10 cellular contexts compared by ENCODE assay signal in the genomic region with DNA sequence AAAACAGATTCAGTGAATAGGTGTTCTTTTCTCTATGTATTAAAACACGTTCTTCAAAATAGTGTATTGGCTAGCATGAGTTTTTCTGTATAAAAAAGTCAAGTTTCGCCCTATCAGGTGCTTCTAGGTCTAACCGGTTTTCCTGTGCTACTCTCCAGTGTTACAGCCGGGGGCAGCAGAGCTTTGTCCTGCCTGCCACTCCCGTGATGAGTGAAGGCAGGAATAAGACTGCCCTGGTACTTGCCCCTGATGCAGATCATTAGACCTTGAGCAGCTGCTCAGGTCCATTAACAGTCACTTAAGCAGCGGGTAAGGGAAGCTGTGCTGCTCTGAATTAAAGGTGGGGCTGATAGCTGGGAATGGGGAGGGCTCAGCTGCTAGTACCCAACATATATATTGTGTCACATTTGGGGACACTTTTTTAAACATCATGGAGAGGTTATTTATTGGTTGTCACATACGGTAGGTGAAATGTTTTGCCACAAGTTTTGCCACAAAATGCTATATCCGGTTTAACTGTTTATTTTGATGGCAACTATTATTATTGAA. TPM values are rescaled to one million over a fixed set of nuclear protein-coding genes. Genes with fewer than 3 reads are reported as not detected.
DNase-seq lines count a peak whose midpoint lies in the region; ATAC-seq and TF ChIP-seq lines count a peak whose summit lies in the region.
"Had no signal": no experiment of that assay in that cellular context is flagged by ENCODE, and none has a peak within 500 bp of the region (broad histone marks: within the 10 kb centered on the region; RNA-seq: fewer than 3 reads in every experiment).

No MANE protein-coding gene starts in this region.

- peaks cover 11% of the 10 kb centered on the region for H3K4me1 Mint-ChIP-seq in neural progenitor cell

- no peak overlapping the region for H3K27ac Mint-ChIP-seq in neural progenitor cell

- H3K27ac ChIP-seq in neural progenitor cell, result no peak overlapping the region

- ATAC-seq in HG03342 (IDR thresholded peaks at IDR 0.05; ENCODE audit: unreplicated experiment), result no peak
- ATAC-seq in HG03097 (IDR thresholded peaks at IDR 0.05; ENCODE audit: low FRiP score, unreplicated experiment), result no peak

- DNase-seq in ELF-1 (ENCODE audit: low read depth, low spot score) (peak; percentile 43), NCI-H345 treated with DMSO at 0.1 percent for 48 hours (lab: John Stamatoyannopoulos, UW; ENCODE audit: unreplicated experiment) (peak; percentile 65), cerebellar nuclear complex (lab: John Stamatoyannopoulos, UW) (peak; percentile 63 to 77), neural progenitor cell (ENCODE audit: low spot score) (peak; percentile 28), T-helper 9 cell (no peak)
- DNase-seq in activated effector memory CD4-positive, alpha-beta T cell treated with Interleukin-2 at 50 U/mL for 16 hours, result no peak
- DNase-seq: GOT3 had no signal

- no peaks in the 10 kb centered on the region for H3K36me3 ChIP-seq in neural progenitor cell

- peaks cover 8% of the 10 kb centered on the region for H3K9me3 ChIP-seq in neural progenitor cell (ENCODE audit: low read depth)

- H3K4me3 ChIP-seq in neural progenitor cell, result no peak overlapping the region

- H3F3A ChIP-seq in neural progenitor cell (ENCODE audit: low read depth), result no peaks in the 10 kb centered on the region

- peak; percentile 38 for TF ChIP-seq CTCF in neural progenitor cell (IDR thresholded peaks at IDR 0.05)

- H3K79me2 ChIP-seq in neural progenitor cell (ENCODE audit: low read depth), result no peaks in the 10 kb centered on the region

- peaks cover 10% of the 10 kb centered on the region for H3K27me3 Mint-ChIP-seq in neural progenitor cell (ENCODE audit: insufficient read depth, low read depth)

- no peaks in the 10 kb centered on the region for H3K4me1 ChIP-seq in neural progenitor cell

- no peaks in the 10 kb centered on the region for H3K9me3 Mint-ChIP-seq in neural progenitor cell

- H3K27me3 ChIP-seq in neural progenitor cell, result peaks cover 23% of the 10 kb centered on the region

- H2AFZ ChIP-seq in neural progenitor cell (replicated peaks), result no peak overlapping the region

- no peaks in the 10 kb centered on the region for H4K20me1 ChIP-seq in neural progenitor cell (ENCODE audit: low read depth)

- H3K4me2 ChIP-seq in neural progenitor cell, result no peak overlapping the region

- H3K4me3 Mint-ChIP-seq in neural progenitor cell, result peak overlapping the region; percentile 46

- no peak overlapping the region for H3K9ac ChIP-seq in neural progenitor cell

- H3K36me3 Mint-ChIP-seq in neural progenitor cell, result no peaks in the 10 kb centered on the region

RNA-seq across cellular contexts. Expression of a gene that starts 1.3 kb away (rescaled TPM):
- 0.03 TPM in 1 of 2 replicates, not detected in the other for total RNA-seq in neural progenitor cell (ENCODE audit: low replicate concordance)
- total RNA-seq: activated CD8-positive, alpha-beta memory T cell treated with anti-CD3 and anti-CD28 coated beads for 36 hours had no signal

Comparison
In these comparisons a context has a peak if more than half of its experiments do, and no peak if none do; other contexts are left out.
1. DNase-seq: peak in ELF-1 (single experiment), NCI-H345 treated with DMSO at 0.1 percent for 48 hours (single experiment), cerebellar nuclear complex (2 of 2) and neural progenitor cell (single experiment); none in T-helper 9 cell (single experiment) and activated effector memory CD4-positive, alpha-beta T cell treated with Interleukin-2 at 50 U/mL for 16 hours (single experiment).